In the genomic region with DNA sequence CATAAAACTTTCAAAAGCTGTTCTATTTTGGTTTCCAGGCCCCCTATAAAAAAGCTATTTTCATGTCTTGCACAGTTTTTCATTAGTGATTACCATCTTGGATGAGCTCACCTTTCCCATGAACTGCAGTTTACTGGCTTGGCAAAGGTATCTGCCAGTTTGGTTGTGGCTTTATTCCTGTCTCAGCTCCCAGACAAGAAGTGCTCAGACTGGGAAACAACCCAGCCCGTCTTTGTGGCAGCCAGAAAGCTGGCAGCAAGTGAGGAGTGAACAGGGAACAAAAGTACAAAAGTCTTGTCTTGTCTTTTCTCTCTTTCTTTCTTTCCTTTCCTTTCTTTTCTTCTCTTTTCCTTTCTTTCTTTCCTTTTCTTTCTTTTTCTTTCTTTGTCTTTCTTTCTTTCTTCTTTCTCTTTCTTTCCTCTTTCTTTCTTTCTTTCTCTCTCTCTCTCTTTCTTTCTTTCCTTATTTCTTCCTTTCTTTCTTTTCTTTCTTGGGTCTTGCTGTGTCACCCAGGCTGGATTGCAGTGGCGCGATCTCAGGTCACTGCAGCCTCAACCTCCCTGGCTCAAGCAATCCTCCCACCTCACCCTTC, we compare ENCODE assay signal across 1 cellular context.
TF ChIP-seq lines count a peak whose summit lies in the region.

No MANE protein-coding gene starts in this region.

TF ChIP-seq in SK-N-SH, 30 proteins besides CTCF, POLR2A, EP300 and RAD21 (continued from another document):
- TF ChIP-seq, protein P1, sequence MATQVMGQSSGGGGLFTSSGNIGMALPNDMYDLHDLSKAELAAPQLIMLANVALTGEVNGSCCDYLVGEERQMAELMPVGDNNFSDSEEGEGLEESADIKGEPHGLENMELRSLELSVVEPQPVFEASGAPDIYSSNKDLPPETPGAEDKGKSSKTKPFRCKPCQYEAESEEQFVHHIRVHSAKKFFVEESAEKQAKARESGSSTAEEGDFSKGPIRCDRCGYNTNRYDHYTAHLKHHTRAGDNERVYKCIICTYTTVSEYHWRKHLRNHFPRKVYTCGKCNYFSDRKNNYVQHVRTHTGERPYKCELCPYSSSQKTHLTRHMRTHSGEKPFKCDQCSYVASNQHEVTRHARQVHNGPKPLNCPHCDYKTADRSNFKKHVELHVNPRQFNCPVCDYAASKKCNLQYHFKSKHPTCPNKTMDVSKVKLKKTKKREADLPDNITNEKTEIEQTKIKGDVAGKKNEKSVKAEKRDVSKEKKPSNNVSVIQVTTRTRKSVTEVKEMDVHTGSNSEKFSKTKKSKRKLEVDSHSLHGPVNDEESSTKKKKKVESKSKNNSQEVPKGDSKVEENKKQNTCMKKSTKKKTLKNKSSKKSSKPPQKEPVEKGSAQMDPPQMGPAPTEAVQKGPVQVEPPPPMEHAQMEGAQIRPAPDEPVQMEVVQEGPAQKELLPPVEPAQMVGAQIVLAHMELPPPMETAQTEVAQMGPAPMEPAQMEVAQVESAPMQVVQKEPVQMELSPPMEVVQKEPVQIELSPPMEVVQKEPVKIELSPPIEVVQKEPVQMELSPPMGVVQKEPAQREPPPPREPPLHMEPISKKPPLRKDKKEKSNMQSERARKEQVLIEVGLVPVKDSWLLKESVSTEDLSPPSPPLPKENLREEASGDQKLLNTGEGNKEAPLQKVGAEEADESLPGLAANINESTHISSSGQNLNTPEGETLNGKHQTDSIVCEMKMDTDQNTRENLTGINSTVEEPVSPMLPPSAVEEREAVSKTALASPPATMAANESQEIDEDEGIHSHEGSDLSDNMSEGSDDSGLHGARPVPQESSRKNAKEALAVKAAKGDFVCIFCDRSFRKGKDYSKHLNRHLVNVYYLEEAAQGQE (IDR thresholded peaks at IDR 0.05; ENCODE audit: low read depth, low read length) = no peak
- TF ChIP-seq TEAD4 (IDR thresholded peaks at IDR 0.05; ENCODE audit: borderline replicate concordance, insufficient read depth) (no peak), FOSL2 (IDR thresholded peaks at IDR 0.05; ENCODE audit: borderline replicate concordance, low read depth) (no peak), ELF1 (IDR thresholded peaks at IDR 0.05) (no peak)
- TF ChIP-seq, protein P2, sequence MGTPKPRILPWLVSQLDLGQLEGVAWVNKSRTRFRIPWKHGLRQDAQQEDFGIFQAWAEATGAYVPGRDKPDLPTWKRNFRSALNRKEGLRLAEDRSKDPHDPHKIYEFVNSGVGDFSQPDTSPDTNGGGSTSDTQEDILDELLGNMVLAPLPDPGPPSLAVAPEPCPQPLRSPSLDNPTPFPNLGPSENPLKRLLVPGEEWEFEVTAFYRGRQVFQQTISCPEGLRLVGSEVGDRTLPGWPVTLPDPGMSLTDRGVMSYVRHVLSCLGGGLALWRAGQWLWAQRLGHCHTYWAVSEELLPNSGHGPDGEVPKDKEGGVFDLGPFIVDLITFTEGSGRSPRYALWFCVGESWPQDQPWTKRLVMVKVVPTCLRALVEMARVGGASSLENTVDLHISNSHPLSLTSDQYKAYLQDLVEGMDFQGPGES (IDR thresholded peaks at IDR 0.05; ENCODE audit: low read depth, low read length) = no peak
